1 cellular context compared by ENCODE assay signal in genomic region chr2:234690569-234691225, GRCh38.
TF ChIP-seq lines count a peak whose summit lies in the region.

No MANE protein-coding gene starts in this region.

TF ChIP-seq in H1, 55 proteins besides CTCF, POLR2A, EP300 and RAD21:
- TF ChIP-seq HDAC2 (IDR thresholded peaks at IDR 0.05; ENCODE audit: borderline replicate concordance in 1 of 2, low read depth in 2 of 2, low read length in 2 of 2), result no peak
- no peak for TF ChIP-seq KDM5A (IDR thresholded peaks at IDR 0.05; ENCODE audit: low read length)
TF ChIP-seq in H1: peak in this region for 0.
